Comparison of ENCODE assay signal across 9 cellular contexts in genomic region chr16:1116693-1117077, GRCh38. TPM values are rescaled to one million over a fixed set of nuclear protein-coding genes. Genes with fewer than 3 reads are reported as not detected.
"Had no signal": no experiment of that assay in that cellular context is flagged by ENCODE, and none has a peak within 500 bp of the region (broad histone marks: within the 10 kb centered on the region; RNA-seq: fewer than 3 reads in every experiment).

No MANE protein-coding gene starts in this region.

- H3K9ac ChIP-seq: GM23248 had no signal

- DNase-seq: GM23248, GOT3, HFFc6 had no signal

- H3K27ac Mint-ChIP-seq: HFFc6, IgD-negative memory B cell had no signal

- H3K36me3 Mint-ChIP-seq: IgD-negative memory B cell had no signal

- ATAC-seq: HCT116, HepG2 had no signal

- H3K27ac ChIP-seq: GM23248, HL-60 had no signal

- H2AFZ ChIP-seq: GM23248 had no signal

- H3K4me1 ChIP-seq: HAP-1 had no signal

- H3K9me3 ChIP-seq: HAP-1 had no signal

- H3K4me3 ChIP-seq: GM23248, HAP-1 had no signal

- H3K9me3 Mint-ChIP-seq: HFFc6, IgD-negative memory B cell had no signal

- H3K36me3 ChIP-seq: HAP-1 had no signal

RNA-seq across cellular contexts. Expression of gene C1QTNF8, which starts 20.6 kb away (rescaled TPM):
- total RNA-seq: GM23248, HFFc6, HT1080 had no signal
- polyA plus RNA-seq: GM23248, HepG2, IgD-negative memory B cell had no signal

RNA-seq across cellular contexts. Expression of gene CACNA1H, which starts 36.2 kb away (rescaled TPM):
- total RNA-seq: HT1080 had no signal
- polyA plus RNA-seq: GM23248, IgD-negative memory B cell had no signal

RNA-seq across cellular contexts. Expression of gene SSTR5, which starts 44.1 kb away (rescaled TPM):
- total RNA-seq: GM23248, HFFc6, HT1080 had no signal
- polyA plus RNA-seq: GM23248, IgD-negative memory B cell had no signal
